ENCODE assay signal across 8 cellular contexts in genomic region chr20:49541733-49542513, GRCh38. TPM values are rescaled to one million over a fixed set of nuclear protein-coding genes. Genes with fewer than 3 reads are reported as not detected.
DNase-seq lines count a peak whose midpoint lies in the region; ATAC-seq, FAIRE-seq and TF ChIP-seq lines count a peak whose summit lies in the region.

No MANE protein-coding gene starts in this region.

- no peak for TF ChIP-seq EP300 in ovary (IDR thresholded peaks at IDR 0.05)
- TF ChIP-seq EP300 in transverse colon (IDR thresholded peaks at IDR 0.05; ENCODE audit: low read depth), result no peak

- H3K4me1 Mint-ChIP-seq in activated T-cell treated with anti-CD3 and anti-CD28 coated beads, Interleukin-2, amount 50 U/mL, for 72 hours (ENCODE audit: low read depth), result peaks cover 28% of the 10 kb centered on the region

- TF ChIP-seq CTCF in LNCAP (IDR thresholded peaks at IDR 0.05) (peak; percentile 86), fibroblast of villous mesenchyme (IDR thresholded peaks at IDR 0.05; ENCODE audit: insufficient read depth, low read depth, low read length) (peak; percentile 86), ovary (IDR thresholded peaks at IDR 0.05) (peak; percentile 56 to 97 (median 93)), transverse colon (IDR thresholded peaks at IDR 0.05) (peak; percentile 79 to 97 (median 81))

- no peak for FAIRE-seq in RCC 7860 (lab: Jason Lieb, UNC)

- H3K27ac ChIP-seq in ovary (no peak overlapping the region), transverse colon (peak overlapping the region in 1 of 4 donors; percentile 40)

- peak; percentile 82 to 83 for ATAC-seq in activated T-cell treated with anti-CD3 and anti-CD28 coated beads, Interleukin-2, amount 50 U/mL, for 72 hours (replicated peaks in 1 of 2)
- no peak for ATAC-seq in GM19397 (IDR thresholded peaks at IDR 0.05; ENCODE audit: unreplicated experiment)

- TF ChIP-seq POLR2A in ovary (IDR thresholded peaks at IDR 0.05), result peak; percentile 29
- no peak for TF ChIP-seq POLR2A in transverse colon (IDR thresholded peaks at IDR 0.05)

- H3K9me3 ChIP-seq in ovary (no peaks in the 10 kb centered on the region), transverse colon (no peaks in the 10 kb centered on the region)

- H3K9me3 Mint-ChIP-seq in activated T-cell treated with anti-CD3 and anti-CD28 coated beads, Interleukin-2, amount 50 U/mL, for 72 hours, result peaks cover 4 to 5% of the 10 kb centered on the region in 2 donors

- H3K4me3 Mint-ChIP-seq in activated T-cell treated with anti-CD3 and anti-CD28 coated beads, Interleukin-2, amount 50 U/mL, for 72 hours, result peak overlapping the region; percentile 49 to 64

- peaks cover 11 to 23% of the 10 kb centered on the region in 2 donors for H3K36me3 Mint-ChIP-seq in activated T-cell treated with anti-CD3 and anti-CD28 coated beads, Interleukin-2, amount 50 U/mL, for 72 hours (ENCODE audit: insufficient read depth in 2 of 2)

- H3K27me3 Mint-ChIP-seq in activated T-cell treated with anti-CD3 and anti-CD28 coated beads, Interleukin-2, amount 50 U/mL, for 72 hours (ENCODE audit: low read depth), result peaks cover 31% of the 10 kb centered on the region

- DNase-seq in DMS153 (lab: John Stamatoyannopoulos, UW), result peak; percentile 47
- peak; percentile 68 for DNase-seq in RCC 7860 (ENCODE audit: low spot score)
- DNase-seq in activated T-cell treated with anti-CD3 and anti-CD28 coated beads, Interleukin-2, amount 50 U/mL, for 72 hours, result peak; percentile 73 to 77
- peak; percentile 75 for DNase-seq in fibroblast of villous mesenchyme (ENCODE audit: low read depth)
- peak; percentile 71 to 84 (median 78) for DNase-seq in ovary
- DNase-seq in transverse colon, result peak; percentile 73

- WGBS in ovary, 3 donors, result 44 to 49% (median 46%) methylated on average over 18 of the region's 18 CpGs
- 18 to 47% methylated on average over 4 to 18 of the region's 18 CpGs for WGBS in transverse colon (ENCODE audit: low coverage in 1 of 2), 2 donors

- in situ Hi-C loops in transverse colon (cut with MboI; ENCODE audit: low pct_ligation_motif_present in 1 of 4, low pct_unique_long_range_greater_than_20kb in 1 of 4, low sequenced_read_pairs in 3 of 4), result loop anchor here in 3 of 4 donors (10.0 kb wide), 3 partner anchors 63 to 313 kb away; no protein-coding TSS in a partner anchor

- intact Hi-C loops in ovary (cut with DNase I), result loop anchor here (1.0 to 10.0 kb wide), 4 partner anchors 59 to 303 kb away; no protein-coding TSS in a partner anchor
- intact Hi-C loops in transverse colon (cut with DNase I; ENCODE audit: low total_unique reads), result loop anchor here (2.0 to 10.0 kb wide), 2 partner anchors 67 to 303 kb away; no protein-coding TSS in a partner anchor

- H3K36me3 ChIP-seq in ovary, result no peaks in the 10 kb centered on the region
- H3K36me3 ChIP-seq in transverse colon, result no peaks in the 10 kb centered on the region

- H3K4me3 ChIP-seq in fibroblast of villous mesenchyme (ENCODE audit: low read depth, low read length) (no peak overlapping the region), ovary (no peak overlapping the region), transverse colon (no peak overlapping the region)

- H3K27me3 ChIP-seq in ovary, result no peaks in the 10 kb centered on the region
- no peaks in the 10 kb centered on the region for H3K27me3 ChIP-seq in transverse colon

- no peaks in the 10 kb centered on the region for H3K4me1 ChIP-seq in ovary (ENCODE audit: insufficient read depth)
- H3K4me1 ChIP-seq in transverse colon, result no peaks in the 10 kb centered on the region

- H3K27ac Mint-ChIP-seq in activated T-cell treated with anti-CD3 and anti-CD28 coated beads, Interleukin-2, amount 50 U/mL, for 72 hours, result peak overlapping the region; percentile 90

RNA-seq across cellular contexts. Expression of gene PTGIS, which starts 26.0 kb away (rescaled TPM):
- 1 to 10 TPM; 1.8 to 6.3 TPM for total RNA-seq in activated T-cell treated with anti-CD3 and anti-CD28 coated beads, Interleukin-2, amount 50 U/mL, for 72 hours
- total RNA-seq in fibroblast of villous mesenchyme (2.2 and 6.1 TPM in 2 replicates), ovary (100 to 1,000 TPM in 5 of 7 donors, 10 to 100 TPM in 2; 38.3 to 221 (median 160) TPM), transverse colon (10 to 100 TPM in 3 of 4 donors, 1 to 10 TPM in 1; 9.4 to 22.3 (median 15.6) TPM)
- polyA plus RNA-seq in ovary, result 100 to 1,000 TPM in 1 of 2 donors, 10 to 100 TPM in 1; 42.4 to 130 TPM

RNA-seq across cellular contexts. Expression of gene KCNB1, which starts 59.5 kb away (rescaled TPM):
- total RNA-seq in activated T-cell treated with anti-CD3 and anti-CD28 coated beads, Interleukin-2, amount 50 U/mL, for 72 hours, result not detected
- total RNA-seq in fibroblast of villous mesenchyme (0.32 TPM in 1 of 2 replicates, not detected in the other), ovary (1 to 10 TPM in 4 of 7 donors, under 1 TPM in 3; 0.12 to 5.4 (median 1.3) TPM), transverse colon (1 to 10 TPM; 1.9 to 5.6 (median 2.3) TPM)
- 1 to 10 TPM in 1 of 2 donors, under 1 TPM in 1; 0.17 to 3.3 TPM for polyA plus RNA-seq in ovary
